8 cellular contexts compared by ENCODE assay signal in genomic region chr2:31233216-31233615, GRCh38. TPM values are rescaled to one million over a fixed set of nuclear protein-coding genes. Genes with fewer than 3 reads are reported as not detected.
DNase-seq lines count a peak whose midpoint lies in the region; ATAC-seq and TF ChIP-seq lines count a peak whose summit lies in the region.

No MANE protein-coding gene starts in this region.

- WGBS in HUES64, result 90% methylated on average over 1 of the region's 1 CpG
- 80 to 93% (median 86%) methylated on average over 1 of the region's 1 CpG for WGBS in psoas muscle, 3 donors

- peak overlapping the region; percentile 82 for H3K4me3 Mint-ChIP-seq in CD4-positive, alpha-beta T cell
- peak overlapping the region; percentile 74 for H3K4me3 Mint-ChIP-seq in activated T-helper 17 cell treated with anti-CD3 and anti-CD28 coated beads, Interleukin-2, amount 50 U/mL, for 72 hours

- POLR2A ChIA-PET in CD4-positive, alpha-beta T cell (lab: Charles Lee), result no interaction called here

- H3K4me1 Mint-ChIP-seq in CD4-positive, alpha-beta T cell (ENCODE audit: low read depth), result peaks cover 31% of the 10 kb centered on the region
- H3K4me1 Mint-ChIP-seq in activated T-helper 17 cell treated with anti-CD3 and anti-CD28 coated beads, Interleukin-2, amount 50 U/mL, for 72 hours, result peaks cover 5% of the 10 kb centered on the region

- DNase-seq in CD4-positive, alpha-beta T cell, result no peak
- DNase-seq in lower lobe of right lung (no peak), NCI-H2227 treated with DMSO at 0.1 percent for 48 hours (lab: John Stamatoyannopoulos, UW) (no peak), psoas muscle (no peak)

- no peak overlapping the region for H3K27ac ChIP-seq in CD4-positive, alpha-beta T cell (ENCODE audit: low read depth, low read length)
- H3K27ac ChIP-seq in HUES64 (ENCODE audit: low read depth, low read length), result no peak overlapping the region
- peak overlapping the region; percentile 72 for H3K27ac ChIP-seq in lower lobe of right lung
- no peak overlapping the region for H3K27ac ChIP-seq in psoas muscle

- H3K4me3 ChIP-seq in HUES64 (ENCODE audit: low read length) (0 out of 2 replicates have a peak overlapping the region, but pooled peaks have one; percentile 28), lower lobe of right lung (peak overlapping the region; percentile 69), psoas muscle (no peak overlapping the region)

- H3K4me1 ChIP-seq in HUES64 (ENCODE audit: insufficient read depth, low read length) (peaks cover 6% of the 10 kb centered on the region), lower lobe of right lung (peaks cover 15% of the 10 kb centered on the region), psoas muscle (peaks cover 16% of the 10 kb centered on the region)

- no peak overlapping the region for H3K9ac ChIP-seq in HUES64 (ENCODE audit: low read depth, low read length)

- H3K9me3 ChIP-seq in CD4-positive, alpha-beta T cell (ENCODE audit: control insufficient read depth, low read length), result no peaks in the 10 kb centered on the region
- H3K9me3 ChIP-seq in HUES64 (ENCODE audit: insufficient read depth, low read depth, low read length) (no peaks in the 10 kb centered on the region), lower lobe of right lung (no peaks in the 10 kb centered on the region), psoas muscle (no peaks in the 10 kb centered on the region)

- intact Hi-C loops in CD4-positive, alpha-beta T cell (cut with DNase I, micrococcal nuclease), result loop anchor here in 1 of 2 experiments (5.0 to 10.0 kb wide), 5 partner anchors 99 to 1078 kb away; partner anchors contain the start of genes SLC30A6 and SPAST
- intact Hi-C loops in lower lobe of right lung (cut with DNase I), result no loop called here
- intact Hi-C loops in psoas muscle (cut with DNase I), result no loop called here

- H3K27ac Mint-ChIP-seq in CD4-positive, alpha-beta T cell, result no peak overlapping the region
- H3K27ac Mint-ChIP-seq in activated T-helper 17 cell treated with anti-CD3 and anti-CD28 coated beads, Interleukin-2, amount 50 U/mL, for 72 hours, result peak overlapping the region; percentile 61

- no peaks in the 10 kb centered on the region for H3K27me3 ChIP-seq in CD4-positive, alpha-beta T cell (ENCODE audit: control insufficient read depth, insufficient read depth, low read length)
- H3K27me3 ChIP-seq in HUES64 (ENCODE audit: insufficient read depth, low read length) (peaks cover 13% of the 10 kb centered on the region), lower lobe of right lung (ENCODE audit: low read depth) (no peaks in the 10 kb centered on the region), psoas muscle (ENCODE audit: insufficient read depth in 3 of 3, low read length in 2 of 3) (peaks cover 0 to 14% (median 0%) of the 10 kb centered on the region in 3 donors)

- TF ChIP-seq CTCF in CD4-positive, alpha-beta T cell (IDR thresholded peaks at IDR 0.05), result no peak
- TF ChIP-seq CTCF in lower lobe of right lung (IDR thresholded peaks at IDR 0.05) (no peak), psoas muscle (IDR thresholded peaks at IDR 0.05) (no peak)

- H3K36me3 ChIP-seq in HUES64 (ENCODE audit: insufficient read depth, low read length) (no peaks in the 10 kb centered on the region), lower lobe of right lung (no peaks in the 10 kb centered on the region), psoas muscle (ENCODE audit: insufficient read depth in 1 of 2, low read depth in 1 of 2) (no peaks in the 10 kb centered on the region)

- CTCF ChIA-PET in CD4-positive, alpha-beta T cell (lab: Charles Lee), result interaction anchor here (0.6 to 1.0 kb wide), 2 partner anchors 522 to 990 kb away, joined by 4 read pairs; no protein-coding TSS in a partner anchor

- H3K27me3 Mint-ChIP-seq in CD4-positive, alpha-beta T cell, result peaks cover 10% of the 10 kb centered on the region
- peaks cover 3% of the 10 kb centered on the region for H3K27me3 Mint-ChIP-seq in activated T-helper 17 cell treated with anti-CD3 and anti-CD28 coated beads, Interleukin-2, amount 50 U/mL, for 72 hours

- no peaks in the 10 kb centered on the region for H3K9me3 Mint-ChIP-seq in CD4-positive, alpha-beta T cell
- H3K9me3 Mint-ChIP-seq in activated T-helper 17 cell treated with anti-CD3 and anti-CD28 coated beads, Interleukin-2, amount 50 U/mL, for 72 hours, result no peaks in the 10 kb centered on the region

- ATAC-seq in CD4-positive, alpha-beta T cell (ENCODE audit: poor library complexity), result no peak
- no peak for ATAC-seq in activated T-helper 17 cell treated with anti-CD3 and anti-CD28 coated beads, Interleukin-2, amount 50 U/mL, for 72 hours (replicated peaks)
- no peak for ATAC-seq in lower lobe of right lung
- no peak for ATAC-seq in HG02840 (IDR thresholded peaks at IDR 0.05; ENCODE audit: low FRiP score, unreplicated experiment)
- ATAC-seq in GM18868 (IDR thresholded peaks at IDR 0.05; ENCODE audit: unreplicated experiment), result no peak
- ATAC-seq in psoas muscle, result no peak

- no peaks in the 10 kb centered on the region for H3K36me3 Mint-ChIP-seq in CD4-positive, alpha-beta T cell (ENCODE audit: low read depth)
- H3K36me3 Mint-ChIP-seq in activated T-helper 17 cell treated with anti-CD3 and anti-CD28 coated beads, Interleukin-2, amount 50 U/mL, for 72 hours (ENCODE audit: low read depth), result no peaks in the 10 kb centered on the region

RNA-seq across cellular contexts. Expression of gene EHD3, which starts 0.7 kb away (rescaled TPM):
- 1 to 10 TPM; 1.4 to 1.7 TPM for total RNA-seq in CD4-positive, alpha-beta T cell
- 6.1 TPM for polyA plus RNA-seq in HUES64 (2013, experiment 1 of 2)
- polyA plus RNA-seq in HUES64 (2013, experiment 2 of 2), result 6.8 TPM
- 1 to 10 TPM; 1.1 TPM for total RNA-seq in activated T-helper 17 cell treated with anti-CD3 and anti-CD28 coated beads, Interleukin-2, amount 50 U/mL, for 72 hours
- 11.0 TPM for total RNA-seq in lower lobe of right lung
- total RNA-seq in psoas muscle, result 1 to 10 TPM; 1.5 to 2.9 (median 2.0) TPM
- 1 to 10 TPM in 2 of 3 donors, under 1 TPM in 1; 0.73 to 5.2 (median 1.3) TPM for polyA plus RNA-seq in psoas muscle

RNA-seq across cellular contexts. Expression of gene CAPN14, which starts 15.9 kb away (rescaled TPM):
- total RNA-seq in CD4-positive, alpha-beta T cell, result under 1 TPM; 0.20 to 0.30 TPM
- not detected for polyA plus RNA-seq in HUES64 (2013, experiment 1 of 2)
- 0.13 TPM for polyA plus RNA-seq in HUES64 (2013, experiment 2 of 2)
- total RNA-seq in activated T-helper 17 cell treated with anti-CD3 and anti-CD28 coated beads, Interleukin-2, amount 50 U/mL, for 72 hours, result under 1 TPM; 0.53 to 0.67 TPM
- total RNA-seq in lower lobe of right lung, result 0.15 TPM
- under 1 TPM in 1 of 4 donors, not detected in 3; 0.13 TPM for total RNA-seq in psoas muscle
- polyA plus RNA-seq in psoas muscle, result under 1 TPM; 0.01 to 0.04 (median 0.03) TPM
